Comparison of ENCODE assay signal across 11 cellular contexts in the genomic region with DNA sequence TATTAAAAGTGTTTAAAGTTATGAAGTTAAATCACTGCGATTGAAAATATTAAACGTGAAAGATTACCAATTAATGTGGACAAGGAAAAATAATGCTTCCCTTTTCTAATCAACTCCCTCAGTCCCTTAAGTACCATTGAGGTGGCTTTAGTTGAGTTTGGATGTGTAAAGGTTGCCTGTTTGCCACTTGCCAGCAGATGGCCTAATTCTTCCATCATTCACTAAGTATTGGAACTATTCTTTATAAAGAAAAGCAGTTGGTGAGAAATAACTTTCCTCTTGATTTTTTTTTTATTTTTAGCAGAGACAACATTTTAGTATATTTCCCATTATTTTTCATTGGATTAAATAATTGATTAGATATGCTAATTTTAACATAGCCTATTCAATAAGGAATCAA.
DNase-seq lines count a peak whose midpoint lies in the region; ATAC-seq, FAIRE-seq and TF ChIP-seq lines count a peak whose summit lies in the region.
"Had no signal": no experiment of that assay in that cellular context is flagged by ENCODE, and none has a peak within 500 bp of the region (broad histone marks: within the 10 kb centered on the region; RNA-seq: fewer than 3 reads in every experiment).

No MANE protein-coding gene starts in this region.

- no peak overlapping the region for H3K27ac ChIP-seq in small intestine (ENCODE audit: low read depth in 1 of 2, low read length in 1 of 2)

- H3K27me3 ChIP-seq in small intestine (ENCODE audit: control insufficient read depth in 2 of 2, insufficient read depth in 2 of 2, low read length in 2 of 2): no peaks in the 10 kb centered on the region

- H3K36me3 ChIP-seq in small intestine (ENCODE audit: control insufficient read depth in 2 of 2, insufficient read depth in 2 of 2, low read length in 2 of 2): no peaks in the 10 kb centered on the region

- 31 to 32% (median 31%) methylated on average over 2 of the region's 2 CpGs for WGBS in small intestine, 3 donors

- H3K4me3 ChIP-seq in epithelial cell of esophagus (ENCODE audit: low read length) (no peak overlapping the region), small intestine (ENCODE audit: low read depth in 1 of 2, low read length in 2 of 2) (no peak overlapping the region)

- intact Hi-C loops in CD14-positive monocyte (cut with micrococcal nuclease): no loop called here

- no peak overlapping the region for H3K27ac Mint-ChIP-seq in CD14-positive monocyte

- no peaks in the 10 kb centered on the region for H3K4me1 ChIP-seq in small intestine (ENCODE audit: control insufficient read depth in 2 of 2, insufficient read depth in 1 of 2, low read depth in 1 of 2, low read length in 1 of 2)

- H3K4me3 Mint-ChIP-seq in CD14-positive monocyte: no peak overlapping the region

- TF ChIP-seq CTCF in epithelial cell of esophagus (IDR thresholded peaks at IDR 0.05; ENCODE audit: insufficient read depth, low read depth, low read length, missing control alignments) (peak; percentile 72), CD14-positive monocyte (IDR thresholded peaks at IDR 0.05) (no peak)

- no peaks in the 10 kb centered on the region for H3K36me3 Mint-ChIP-seq in CD14-positive monocyte

- no peak for FAIRE-seq in small intestine (lab: Jason Lieb, UNC)

- DNase-seq in SIG-M5 treated with dmso at 0.1 percent for 504 hours (lab: John Stamatoyannopoulos, UW; ENCODE audit: unreplicated experiment) (peak; percentile 10), SIG-M5 (lab: John Stamatoyannopoulos, UW) (no peak), NCI-H69 (lab: John Stamatoyannopoulos, UW) (peak; percentile 60), epithelial cell of esophagus (ENCODE audit: low read depth) (peak; percentile 43), small intestine (peak; percentile 7), CD14-positive monocyte (ENCODE audit: low spot score) (no peak), GM19238 (ENCODE audit: insufficient read length, low spot score) (no peak)
- DNase-seq: C1 segment of cervical spinal cord; effector memory CD4-positive, alpha-beta T cell; NCI-H187 treated with DMSO at 0.1 percent for 48 hours had no signal

- no peak for ATAC-seq in GM18870 (IDR thresholded peaks at IDR 0.05; ENCODE audit: unreplicated experiment)

- peaks cover 0 to 2% (median 0%) of the 10 kb centered on the region in 7 donors for H3K9me3 Mint-ChIP-seq in CD14-positive monocyte

- no peaks in the 10 kb centered on the region for H3K4me1 Mint-ChIP-seq in CD14-positive monocyte

- H3K9me3 ChIP-seq in small intestine (ENCODE audit: control insufficient read depth, low read depth): no peaks in the 10 kb centered on the region

- H3K27me3 Mint-ChIP-seq in CD14-positive monocyte (ENCODE audit: low read depth in 3 of 3): peaks cover 0 to 1% (median 0%) of the 10 kb centered on the region in 3 donors

Comparison
In these comparisons a context has a peak if more than half of its experiments do, and no peak if none do; other contexts are left out.
1. DNase-seq: peak in SIG-M5 treated with dmso at 0.1 percent for 504 hours (single experiment), NCI-H69 (single experiment), epithelial cell of esophagus (single experiment) and small intestine (single experiment); none in SIG-M5 (single experiment), CD14-positive monocyte (single experiment) and GM19238 (single experiment).